Comparison of ENCODE assay signal across 23 cellular contexts in the genomic region with DNA sequence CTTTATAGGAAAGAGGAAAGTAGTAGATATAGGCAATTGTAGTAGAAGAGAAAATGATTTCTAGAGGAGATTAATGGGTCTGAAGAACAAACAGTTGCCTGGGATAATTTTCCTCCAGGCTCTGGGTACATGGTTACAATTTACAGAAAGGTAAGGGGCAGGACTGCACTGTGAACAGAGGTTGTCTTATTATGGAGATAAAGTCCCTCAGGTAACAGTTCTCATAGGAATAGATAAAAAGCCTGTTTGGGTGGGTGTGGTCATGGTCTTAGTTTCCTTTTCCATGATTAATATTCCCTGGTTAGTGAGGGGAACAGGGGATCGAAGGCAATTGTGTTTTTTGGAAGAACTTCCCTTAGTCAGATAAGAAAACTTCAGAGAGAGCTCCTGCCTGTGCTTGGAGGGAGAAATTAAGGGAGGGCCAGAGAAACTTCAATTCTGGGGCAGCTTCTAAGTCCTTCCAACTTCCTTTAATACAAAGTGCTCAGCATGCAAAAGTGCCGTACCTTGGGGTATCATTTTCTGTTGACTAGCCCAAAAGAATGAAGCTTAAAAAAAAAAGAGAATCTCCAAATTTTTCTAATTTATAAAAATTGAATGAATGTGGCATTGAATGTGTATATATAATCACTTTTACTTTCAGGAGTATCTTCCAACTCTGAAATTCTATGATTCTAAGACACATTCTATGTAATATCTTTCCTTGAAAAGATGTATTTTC.
DNase-seq lines count a peak whose midpoint lies in the region; ATAC-seq, FAIRE-seq and TF ChIP-seq lines count a peak whose summit lies in the region.
"Had no signal": no experiment of that assay in that cellular context is flagged by ENCODE, and none has a peak within 500 bp of the region (broad histone marks: within the 10 kb centered on the region; RNA-seq: fewer than 3 reads in every experiment).

No MANE protein-coding gene starts in this region.

- H3K27me3 Mint-ChIP-seq in neural progenitor cell (ENCODE audit: insufficient read depth, low read depth) (no peaks in the 10 kb centered on the region), GM23338 (ENCODE audit: insufficient read depth, low read depth, poor library complexity) (no peaks in the 10 kb centered on the region)
- H3K27me3 Mint-ChIP-seq: B cell; CD4-positive, alpha-beta T cell had no signal

- H2AK5ac ChIP-seq in IMR-90 (ENCODE audit: low read depth, low read length), result no peak overlapping the region

- dilution Hi-C loops in IMR-90 (cut with HindIII; ENCODE audit: low sequenced_read_pairs, unreplicated experiment), result no loop called here

- no peak overlapping the region for H2BK5ac ChIP-seq in IMR-90 (ENCODE audit: low read depth, low read length, poor library complexity, severe bottlenecking)

- peaks cover 10% of the 10 kb centered on the region; the same call in 1 of the 2 replicates for H3K9me2 ChIP-seq in GM23338 (ENCODE audit: insufficient read depth)

- H3K27me3 ChIP-seq in HepG2 (ENCODE audit: control insufficient read depth in 1 of 2, insufficient read depth in 2 of 2, low read length in 2 of 2) (no peaks in the 10 kb centered on the region), right lobe of liver (no peaks in the 10 kb centered on the region), IMR-90 (ENCODE audit: control insufficient read depth, insufficient read depth, low read length) (no peaks in the 10 kb centered on the region), neural progenitor cell (no peaks in the 10 kb centered on the region), GM23338 (ENCODE audit: insufficient read depth) (no peaks in the 10 kb centered on the region)
- H3K27me3 ChIP-seq: BLaER1 treated with 17β-estradiol and CSF1 and Interleukin-3, amounts not matched to agents 10 nM and 100 nM had no signal

- H4K20me1 ChIP-seq in HepG2 (ENCODE audit: insufficient read depth, low read length) (no peaks in the 10 kb centered on the region), IMR-90 (ENCODE audit: insufficient read depth, low read length) (no peaks in the 10 kb centered on the region), neural progenitor cell (ENCODE audit: low read depth) (no peaks in the 10 kb centered on the region), GM23338 (replicated peaks; ENCODE audit: insufficient read depth) (no peaks in the 10 kb centered on the region)
- H4K20me1 ChIP-seq: BLaER1 treated with 17β-estradiol and CSF1 and Interleukin-3, amounts not matched to agents 10 nM and 100 nM had no signal

- H3K36me3 ChIP-seq in HepG2 (replicated peaks in 1 of 2; ENCODE audit: control insufficient read depth in 1 of 2, insufficient read depth in 2 of 2, low read length in 2 of 2), result no peaks in the 10 kb centered on the region
- no peaks in the 10 kb centered on the region for H3K36me3 ChIP-seq in right lobe of liver
- H3K36me3 ChIP-seq in IMR-90 (ENCODE audit: control insufficient read depth, insufficient read depth, low read length), result no peaks in the 10 kb centered on the region
- H3K36me3 ChIP-seq in neural progenitor cell, result no peaks in the 10 kb centered on the region
- no peaks in the 10 kb centered on the region for H3K36me3 ChIP-seq in GM23338 (ENCODE audit: insufficient read depth)
- H3K36me3 ChIP-seq: BLaER1 treated with 17β-estradiol and CSF1 and Interleukin-3, amounts not matched to agents 10 nM and 100 nM had no signal

- H3K79me2 ChIP-seq in HepG2 (ENCODE audit: insufficient read depth, low read length), result peaks cover 22% of the 10 kb centered on the region
- H3K79me2 ChIP-seq in neural progenitor cell (ENCODE audit: low read depth), result no peaks in the 10 kb centered on the region
- no peaks in the 10 kb centered on the region for H3K79me2 ChIP-seq in GM23338 (replicated peaks; ENCODE audit: insufficient read depth)

- no peaks in the 10 kb centered on the region for H3K9me1 ChIP-seq in IMR-90 (ENCODE audit: insufficient read depth, low read length)

- POLR2A ChIA-PET in HepG2 (lab: Yijun Ruan, JAX) (no interaction called here), IMR-90 (lab: Charles Lee; ENCODE audit: unreplicated experiment) (no interaction called here)

- CTCF ChIA-PET in HepG2 (lab: Yijun Ruan, JAX; ENCODE audit: low intra/inter-chr PET ratio, low total read pairs) (no interaction called here), IMR-90 (lab: Yijun Ruan, JAX) (no interaction called here)

- H3K4me1 Mint-ChIP-seq in neural progenitor cell, result peaks cover 46% of the 10 kb centered on the region
- peaks cover 14% of the 10 kb centered on the region; the same call in 2 of the 3 replicates for H3K4me1 Mint-ChIP-seq in GM23338
- H3K4me1 Mint-ChIP-seq: B cell had no signal

- 100% methylated on average over 2 of the region's 2 CpGs for WGBS in HepG2 (ENCODE audit: low lambda C conversion rate)
- 73% methylated on average over 2 of the region's 2 CpGs for WGBS in right lobe of liver (ENCODE audit: insufficient coverage, low coverage, low lambda C conversion rate, missing lambda C conversion rate)
- no CpG with 5 or more reads among the region's 2 CpGs for WGBS in IMR-90 (ENCODE audit: extremely low coverage in 2 of 2, insufficient read length in 1 of 2), 2 experiments

- H3K4me3 Mint-ChIP-seq in neural progenitor cell, result no peak overlapping the region
- no peak overlapping the region for H3K4me3 Mint-ChIP-seq in GM23338
- H3K4me3 Mint-ChIP-seq: B cell; CD4-positive, alpha-beta T cell; CD8-positive, alpha-beta T cell had no signal

- TF ChIP-seq CTCF in HepG2 (CRISPR knock-in tag; IDR thresholded peaks at IDR 0.05) (no peak), right lobe of liver (IDR thresholded peaks at IDR 0.05) (no peak), IMR-90 (conservative IDR thresholded peaks at IDR 0.05; ENCODE audit: low read depth, low read length) (no peak), neural progenitor cell (IDR thresholded peaks at IDR 0.05) (no peak), GM23338 (conservative IDR thresholded peaks at IDR 0.05; ENCODE audit: low read depth in 2 of 2) (no peak)

- intact Hi-C loops in HepG2 (cut with micrococcal nuclease; ENCODE audit: unreplicated experiment) (no loop called here), right lobe of liver (cut with DNase I) (no loop called here), IMR-90 (cut with micrococcal nuclease) (no loop called here)

- H3K18ac ChIP-seq in IMR-90 (ENCODE audit: low read depth, low read length), result no peak overlapping the region

- H3K27ac ChIP-seq in HepG2 (ENCODE audit: extremely low read length, insufficient read depth, low read length) (no peak overlapping the region), right lobe of liver (no peak overlapping the region), IMR-90 (ENCODE audit: insufficient read depth, low read length) (no peak overlapping the region), neural progenitor cell (peak overlapping the region; percentile 59), GM23338 (ENCODE audit: low read depth) (no peak overlapping the region)
- H3K27ac ChIP-seq: 22Rv1; A549; BLaER1 treated with 17β-estradiol and CSF1 and Interleukin-3, amounts not matched to agents 10 nM and 100 nM; C4-2B had no signal

- DNase-seq in HepG2 (ENCODE audit: low spot score) (no peak), right lobe of liver (no peak), IMR-90 (no peak), neural progenitor cell (ENCODE audit: low spot score) (no peak), GM23338 (ENCODE audit: low spot score) (no peak)
- DNase-seq: AML-193; Caco-2; Calu3; CD4-positive, alpha-beta T cell; CD8-positive, alpha-beta T cell; DMS79 treated with DMSO at 0.1 percent for 48 hours; GF-D8 had no signal

- TF ChIP-seq EP300 in HepG2 (IDR thresholded peaks at IDR 0.05; ENCODE audit: low read depth in 2 of 2, low read length in 2 of 2) (no peak), HepG2 (CRISPR knock-in tag; IDR thresholded peaks at IDR 0.05; ENCODE audit: borderline replicate concordance) (no peak)

- H4K5ac ChIP-seq in IMR-90 (ENCODE audit: low read depth, low read length), result no peak overlapping the region

- H3K9me3 Mint-ChIP-seq in neural progenitor cell (peaks cover 34% of the 10 kb centered on the region), GM23338 (peaks cover 3% of the 10 kb centered on the region; the same call in 2 of the 3 replicates)

- H3K4ac ChIP-seq in IMR-90 (ENCODE audit: low read depth, low read length), result no peak overlapping the region

- no peak for ATAC-seq in HepG2
- ATAC-seq in right lobe of liver, result no peak
- no peak for ATAC-seq in IMR-90 (ENCODE audit: low read depth)
- ATAC-seq in HG03520 (IDR thresholded peaks at IDR 0.05; ENCODE audit: unreplicated experiment), result no peak
- ATAC-seq in GM21526 (IDR thresholded peaks at IDR 0.05; ENCODE audit: low FRiP score, unreplicated experiment), result no peak
- no peak for ATAC-seq in GM23338
- ATAC-seq: A549; CD8-positive, alpha-beta T cell had no signal

- no peak overlapping the region for H4K91ac ChIP-seq in IMR-90 (ENCODE audit: insufficient read depth, low read depth, low read length)

- H3K9me3 ChIP-seq in HepG2 (ENCODE audit: low read length) (peaks cover 9% of the 10 kb centered on the region), right lobe of liver (no peaks in the 10 kb centered on the region), IMR-90 (ENCODE audit: control insufficient read depth, insufficient read depth, low read length) (no peaks in the 10 kb centered on the region), neural progenitor cell (ENCODE audit: low read depth) (peaks cover 6% of the 10 kb centered on the region)
- H3K9me3 ChIP-seq: Caco-2 had no signal

- H3K14ac ChIP-seq in IMR-90 (replicated peaks; ENCODE audit: low read depth, low read length), result no peak overlapping the region

- no peak for TF ChIP-seq POLR2A in HepG2 (IDR thresholded peaks at IDR 0.05; ENCODE audit: insufficient read depth in 1 of 2, low read depth in 2 of 2, low read length in 2 of 2)
- no peak for TF ChIP-seq POLR2A in right lobe of liver (IDR thresholded peaks at IDR 0.05)
- TF ChIP-seq POLR2A in IMR-90 (IDR thresholded peaks at IDR 0.05; ENCODE audit: low read depth, low read length), result no peak

- H3K4me3 ChIP-seq in HepG2 (replicated peaks in 1 of 3; ENCODE audit: insufficient read depth in 1 of 3, low read depth in 2 of 3, low read length in 3 of 3), result no peak overlapping the region
- H3K4me3 ChIP-seq in right lobe of liver, result no peak overlapping the region
- no peak overlapping the region for H3K4me3 ChIP-seq in IMR-90 (ENCODE audit: insufficient read depth, low read depth, low read length)
- no peak overlapping the region for H3K4me3 ChIP-seq in neural progenitor cell
- H3K4me3 ChIP-seq in GM23338, result no peak overlapping the region
- H3K4me3 ChIP-seq: A549; BLaER1 treated with 17β-estradiol and CSF1 and Interleukin-3, amounts not matched to agents 10 nM and 100 nM had no signal

- TF ChIP-seq RAD21 in HepG2 (CRISPR knock-in tag; IDR thresholded peaks at IDR 0.05) (no peak), IMR-90 (IDR thresholded peaks at IDR 0.05; ENCODE audit: low read length) (no peak)

- H3F3A ChIP-seq in neural progenitor cell (ENCODE audit: low read depth) (peaks cover 25% of the 10 kb centered on the region), GM23338 (replicated peaks; ENCODE audit: low read depth) (no peaks in the 10 kb centered on the region)

- no peak overlapping the region for H3K23ac ChIP-seq in IMR-90 (ENCODE audit: low read depth, low read length)

- H3K4me2 ChIP-seq in HepG2 (ENCODE audit: low read depth, low read length), result no peak overlapping the region
- no peak overlapping the region for H3K4me2 ChIP-seq in IMR-90 (ENCODE audit: low read depth, low read length)
- peak overlapping the region; percentile 56 for H3K4me2 ChIP-seq in neural progenitor cell
- no peak overlapping the region for H3K4me2 ChIP-seq in GM23338
- H3K4me2 ChIP-seq: A549; BLaER1 treated with 17β-estradiol and CSF1 and Interleukin-3, amounts not matched to agents 10 nM and 100 nM had no signal

- no peak overlapping the region for H2BK120ac ChIP-seq in IMR-90 (ENCODE audit: low read depth, low read length)

- no peak overlapping the region for H2AK9ac ChIP-seq in IMR-90 (replicated peaks; ENCODE audit: low read depth, low read length, poor library complexity)

- no peak overlapping the region for H2BK20ac ChIP-seq in IMR-90 (ENCODE audit: low read depth, low read length)

- H2BK15ac ChIP-seq in IMR-90 (ENCODE audit: low read depth, low read length), result no peak overlapping the region

- H3K4me1 ChIP-seq in HepG2 (ENCODE audit: insufficient read depth, low read length), result peaks cover 78% of the 10 kb centered on the region
- H3K4me1 ChIP-seq in right lobe of liver, result peaks cover 0 to 29% (median 3%) of the 10 kb centered on the region in 4 donors
- H3K4me1 ChIP-seq in IMR-90 (ENCODE audit: control insufficient read depth, insufficient read depth, low read length), result no peaks in the 10 kb centered on the region
- H3K4me1 ChIP-seq in neural progenitor cell, result peaks cover 64% of the 10 kb centered on the region
- no peaks in the 10 kb centered on the region; the same call in 1 of the 2 replicates for H3K4me1 ChIP-seq in GM23338 (ENCODE audit: insufficient read depth)
- H3K4me1 ChIP-seq: A549, Caco-2 had no signal

- BruUV-seq in HepG2 (replicated peaks; lab: Mats Ljungman, UMichigan) (no TSS peak), IMR-90 (replicated peaks; lab: Mats Ljungman, UMichigan) (no TSS peak)

- no peaks in the 10 kb centered on the region for H3K79me1 ChIP-seq in IMR-90 (ENCODE audit: low read depth in 1 of 2, low read length in 2 of 2)

- no peak for FAIRE-seq in HepG2 (lab: Jason Lieb, UNC)
- FAIRE-seq: A549, D721Med, G401.6, GM12891, GM18507 had no signal

- H3K9ac ChIP-seq in HepG2 (ENCODE audit: insufficient read depth, low read depth, low read length), result no peak overlapping the region
- no peak overlapping the region for H3K9ac ChIP-seq in IMR-90 (ENCODE audit: low read depth, low read length)
- no peak overlapping the region for H3K9ac ChIP-seq in neural progenitor cell
- H3K9ac ChIP-seq: BLaER1 treated with 17β-estradiol and CSF1 and Interleukin-3, amounts not matched to agents 10 nM and 100 nM had no signal

- H2AFZ ChIP-seq in HepG2 (ENCODE audit: low read length), result no peak overlapping the region
- H2AFZ ChIP-seq in IMR-90 (replicated peaks; ENCODE audit: low read length, poor library complexity), result no peak overlapping the region
- H2AFZ ChIP-seq in neural progenitor cell (replicated peaks), result no peak overlapping the region
- H2AFZ ChIP-seq in GM23338, result no peak overlapping the region

- H3K36me3 Mint-ChIP-seq in neural progenitor cell (peaks cover 15% of the 10 kb centered on the region), GM23338 (ENCODE audit: low read depth) (peaks cover 6% of the 10 kb centered on the region; the same call in 1 of the 3 replicates)
- H3K36me3 Mint-ChIP-seq: CD8-positive, alpha-beta T cell had no signal

- no peak overlapping the region for H3K56ac ChIP-seq in IMR-90 (ENCODE audit: extremely low read depth, insufficient read depth, low read length)

- H3K27ac Mint-ChIP-seq in neural progenitor cell (no peak overlapping the region), GM23338 (no peak overlapping the region)
- H3K27ac Mint-ChIP-seq: B cell; CD4-positive, alpha-beta T cell; CD8-positive, alpha-beta T cell had no signal

- in situ Hi-C loops in HepG2 (cut with HindIII; ENCODE audit: extremely low pct_ligation_motif_present, low pct_unique_long_range_greater_than_20kb) (no loop called here), IMR-90 (cut with MboI; ENCODE audit: low sequenced_read_pairs) (no loop called here)

- no peak overlapping the region for H4K8ac ChIP-seq in IMR-90 (ENCODE audit: low read depth in 2 of 2, low read length in 2 of 2)
